In genomic region chr3:15798533-15799245, GRCh38 we compare ENCODE assay signal across 9 cellular contexts. TPM values are rescaled to one million over a fixed set of nuclear protein-coding genes. Genes with fewer than 3 reads are reported as not detected.
DNase-seq lines count a peak whose midpoint lies in the region; ATAC-seq and TF ChIP-seq lines count a peak whose summit lies in the region.
"Had no signal": no experiment of that assay in that cellular context is flagged by ENCODE, and none has a peak within 500 bp of the region (broad histone marks: within the 10 kb centered on the region; RNA-seq: fewer than 3 reads in every experiment).

No MANE protein-coding gene starts in this region.

- intact Hi-C loops in activated T-helper 1 cell treated with anti-CD3 and anti-CD28 coated beads, Interleukin-12 subunit alpha, Interleukin-12 subunit beta, Interleukin-2, Interleukin-4 antibody, amounts not matched to agents 30 ng/mL and 10 ng/mL and 1 ng/mL, durations not matched to agents 14 hours and 24 hours and 36 hours (cut with micrococcal nuclease) = loop anchor here (1.0 to 10.0 kb wide), 9 partner anchors 14 to 591 kb away; partner anchors contain the start of genes CAPN7, DPH3 and OXNAD1

- CTCF ChIA-PET in activated CD8-positive, alpha-beta memory T cell treated with anti-CD3 and anti-CD28 coated beads, Interleukin-2, amount 10 ng/mL, durations not matched to agents 7 days and 5 days (lab: Charles Lee) = interaction anchor here (0.7 to 2.7 kb wide), 4 partner anchors 10 to 197 kb away, joined by 3 to 19 read pairs (median 5); partner anchors contain the start of genes BTD and HACL1

- no peak overlapping the region for H3K4me3 Mint-ChIP-seq in activated CD8-positive, alpha-beta memory T cell treated with anti-CD3 and anti-CD28 coated beads, Interleukin-2, amount 10 ng/mL, durations not matched to agents 7 days and 5 days
- no peak overlapping the region for H3K4me3 Mint-ChIP-seq in activated T-helper 1 cell treated with anti-CD3 and anti-CD28 coated beads, Interleukin-12 subunit alpha, Interleukin-12 subunit beta, Interleukin-2, Interleukin-4 antibody, amounts not matched to agents 30 ng/mL and 10 ng/mL and 1 ng/mL, durations not matched to agents 14 hours and 24 hours and 36 hours
- H3K4me3 Mint-ChIP-seq in type B pancreatic cell = peak overlapping the region; percentile 57

- H3K4me3 ChIP-seq in mesenchymal stem cell (ENCODE audit: insufficient read depth in 1 of 2, low read depth in 1 of 2, low read length in 2 of 2) = peak overlapping the region in 1 of 2 experiments; percentile 89

- no peak overlapping the region for H3K4me2 ChIP-seq in mesenchymal stem cell (ENCODE audit: low read length, poor library complexity, severe bottlenecking)

- WGBS in mesenchymal stem cell = 4% methylated on average over 2 of the region's 2 CpGs

- H3K79me1 ChIP-seq in mesenchymal stem cell (replicated peaks; ENCODE audit: low read length, poor library complexity, severe bottlenecking) = no peaks in the 10 kb centered on the region

- H3K9me3 ChIP-seq in mesenchymal stem cell (ENCODE audit: control insufficient read depth, low read length) = no peaks in the 10 kb centered on the region

- peaks cover 0 to 4% of the 10 kb centered on the region in 2 experiments for H3K36me3 ChIP-seq in mesenchymal stem cell (ENCODE audit: control insufficient read depth in 1 of 2, insufficient read depth in 2 of 2, low read depth in 1 of 2, low read length in 2 of 2)

- H3K14ac ChIP-seq in mesenchymal stem cell (ENCODE audit: low read length in 2 of 2) = no peak overlapping the region

- H3K36me3 Mint-ChIP-seq in activated CD8-positive, alpha-beta memory T cell treated with anti-CD3 and anti-CD28 coated beads, Interleukin-2, amount 10 ng/mL, durations not matched to agents 7 days and 5 days = peaks cover 38% of the 10 kb centered on the region
- H3K36me3 Mint-ChIP-seq in activated T-helper 1 cell treated with anti-CD3 and anti-CD28 coated beads, Interleukin-12 subunit alpha, Interleukin-12 subunit beta, Interleukin-2, Interleukin-4 antibody, amounts not matched to agents 30 ng/mL and 10 ng/mL and 1 ng/mL, durations not matched to agents 14 hours and 24 hours and 36 hours (ENCODE audit: low read depth) = peaks cover 16% of the 10 kb centered on the region
- peaks cover 8% of the 10 kb centered on the region for H3K36me3 Mint-ChIP-seq in type B pancreatic cell

- peak overlapping the region; percentile 65 for H3K27ac ChIP-seq in mesenchymal stem cell (ENCODE audit: low read length, poor library complexity, severe bottlenecking)

- no peak overlapping the region for H2BK120ac ChIP-seq in mesenchymal stem cell (ENCODE audit: low read depth, low read length)

- H3K27ac Mint-ChIP-seq in activated CD8-positive, alpha-beta memory T cell treated with anti-CD3 and anti-CD28 coated beads, Interleukin-2, amount 10 ng/mL, durations not matched to agents 7 days and 5 days = peak overlapping the region; percentile 79
- H3K27ac Mint-ChIP-seq in activated T-helper 1 cell treated with anti-CD3 and anti-CD28 coated beads, Interleukin-12 subunit alpha, Interleukin-12 subunit beta, Interleukin-2, Interleukin-4 antibody, amounts not matched to agents 30 ng/mL and 10 ng/mL and 1 ng/mL, durations not matched to agents 14 hours and 24 hours and 36 hours = peak overlapping the region; percentile 72
- H3K27ac Mint-ChIP-seq in type B pancreatic cell = no peak overlapping the region

- no peaks in the 10 kb centered on the region for H3K27me3 Mint-ChIP-seq in activated CD8-positive, alpha-beta memory T cell treated with anti-CD3 and anti-CD28 coated beads, Interleukin-2, amount 10 ng/mL, durations not matched to agents 7 days and 5 days
- H3K27me3 Mint-ChIP-seq in activated T-helper 1 cell treated with anti-CD3 and anti-CD28 coated beads, Interleukin-12 subunit alpha, Interleukin-12 subunit beta, Interleukin-2, Interleukin-4 antibody, amounts not matched to agents 30 ng/mL and 10 ng/mL and 1 ng/mL, durations not matched to agents 14 hours and 24 hours and 36 hours (ENCODE audit: insufficient read depth) = no peaks in the 10 kb centered on the region
- no peaks in the 10 kb centered on the region for H3K27me3 Mint-ChIP-seq in type B pancreatic cell

- H4K8ac ChIP-seq in mesenchymal stem cell (ENCODE audit: low read length) = no peak overlapping the region

- ATAC-seq in activated CD8-positive, alpha-beta memory T cell treated with anti-CD3 and anti-CD28 coated beads, Interleukin-2, amount 10 ng/mL, durations not matched to agents 7 days and 5 days = no peak
- no peak for ATAC-seq in HG03439 (IDR thresholded peaks at IDR 0.05; ENCODE audit: unreplicated experiment)

- no peak overlapping the region for H2BK15ac ChIP-seq in mesenchymal stem cell (ENCODE audit: low read depth, poor library complexity, severe bottlenecking)

- H3K23ac ChIP-seq in mesenchymal stem cell (ENCODE audit: low read length in 2 of 2) = no peak overlapping the region

- no peak overlapping the region for H3K4ac ChIP-seq in mesenchymal stem cell (ENCODE audit: low read depth in 1 of 2, low read length in 2 of 2)

- no peak overlapping the region for H4K91ac ChIP-seq in mesenchymal stem cell (ENCODE audit: low read length)

- no peak for TF ChIP-seq CTCF in type B pancreatic cell (conservative IDR thresholded peaks at IDR 0.05)

- peaks cover 70% of the 10 kb centered on the region for H3K4me1 Mint-ChIP-seq in activated CD8-positive, alpha-beta memory T cell treated with anti-CD3 and anti-CD28 coated beads, Interleukin-2, amount 10 ng/mL, durations not matched to agents 7 days and 5 days
- H3K4me1 Mint-ChIP-seq in activated T-helper 1 cell treated with anti-CD3 and anti-CD28 coated beads, Interleukin-12 subunit alpha, Interleukin-12 subunit beta, Interleukin-2, Interleukin-4 antibody, amounts not matched to agents 30 ng/mL and 10 ng/mL and 1 ng/mL, durations not matched to agents 14 hours and 24 hours and 36 hours (ENCODE audit: low read depth) = peaks cover 91% of the 10 kb centered on the region
- H3K4me1 Mint-ChIP-seq in type B pancreatic cell (ENCODE audit: unreplicated experiment) = peaks cover 45% of the 10 kb centered on the region

- H3K4me1 ChIP-seq in mesenchymal stem cell (ENCODE audit: control insufficient read depth, insufficient read depth, low read depth, low read length) = no peaks in the 10 kb centered on the region

- H3K9me3 Mint-ChIP-seq in activated CD8-positive, alpha-beta memory T cell treated with anti-CD3 and anti-CD28 coated beads, Interleukin-2, amount 10 ng/mL, durations not matched to agents 7 days and 5 days (ENCODE audit: low read depth) = peaks cover 5% of the 10 kb centered on the region
- H3K9me3 Mint-ChIP-seq in activated T-helper 1 cell treated with anti-CD3 and anti-CD28 coated beads, Interleukin-12 subunit alpha, Interleukin-12 subunit beta, Interleukin-2, Interleukin-4 antibody, amounts not matched to agents 30 ng/mL and 10 ng/mL and 1 ng/mL, durations not matched to agents 14 hours and 24 hours and 36 hours = peaks cover 9% of the 10 kb centered on the region
- no peaks in the 10 kb centered on the region for H3K9me3 Mint-ChIP-seq in type B pancreatic cell

- no peak overlapping the region for H2AK5ac ChIP-seq in mesenchymal stem cell (ENCODE audit: low read length, severe bottlenecking)

- H3K18ac ChIP-seq in mesenchymal stem cell (ENCODE audit: low read depth in 1 of 2, low read length in 2 of 2) = no peak overlapping the region

- H3K9ac ChIP-seq in mesenchymal stem cell (ENCODE audit: low read length) = peak overlapping the region; percentile 99
- H3K9ac ChIP-seq: parathyroid adenoma had no signal

- no peak overlapping the region for H2AFZ ChIP-seq in mesenchymal stem cell (ENCODE audit: low read depth, low read length)
- H2AFZ ChIP-seq: parathyroid adenoma had no signal

- DNase-seq in activated CD8-positive, alpha-beta memory T cell treated with anti-CD3 and anti-CD28 coated beads, Interleukin-2, amount 10 ng/mL, durations not matched to agents 7 days and 5 days = no peak
- no peak for DNase-seq in activated CD8-positive, alpha-beta memory T cell treated with anti-CD3 and anti-CD28 coated beads, Interleukin-2, amount 50 U/mL, for 48 hours
- DNase-seq in activated T-helper 1 cell treated with anti-CD3 and anti-CD28 coated beads, Interleukin-12 subunit alpha, Interleukin-12 subunit beta, Interleukin-2, Interleukin-4 antibody, amounts not matched to agents 30 ng/mL and 10 ng/mL and 1 ng/mL, durations not matched to agents 14 hours and 24 hours and 36 hours (ENCODE audit: low spot score) = no peak
- DNase-seq in mesenchymal stem cell (no peak), type B pancreatic cell (ENCODE audit: extremely low spot score, unreplicated experiment) (no peak), NCI-H774 (lab: John Stamatoyannopoulos, UW) (no peak)
- DNase-seq in activated CD4-positive, CD25-positive, alpha-beta regulatory T cell (lab: John Stamatoyannopoulos, UW) = no peak

- no peak overlapping the region for H2BK12ac ChIP-seq in mesenchymal stem cell (ENCODE audit: low read length in 2 of 2)

- H3K27me3 ChIP-seq in mesenchymal stem cell (ENCODE audit: control insufficient read depth in 1 of 2, insufficient read depth in 1 of 2, low read length in 2 of 2) = no peaks in the 10 kb centered on the region

- no peak overlapping the region for H2BK5ac ChIP-seq in mesenchymal stem cell (ENCODE audit: low read depth, low read length, poor library complexity, severe bottlenecking)

RNA-seq across cellular contexts. Expression of gene ANKRD28, which starts 0.9 kb away (rescaled TPM):
- total RNA-seq in activated CD8-positive, alpha-beta memory T cell treated with anti-CD3 and anti-CD28 coated beads, Interleukin-2, amount 10 ng/mL, durations not matched to agents 7 days and 5 days = 10 to 100 TPM; 56.3 to 73.6 TPM
- total RNA-seq in activated T-helper 1 cell treated with anti-CD3 and anti-CD28 coated beads, Interleukin-12 subunit alpha, Interleukin-12 subunit beta, Interleukin-2, Interleukin-4 antibody, amounts not matched to agents 30 ng/mL and 10 ng/mL and 1 ng/mL, durations not matched to agents 14 hours and 24 hours and 36 hours = 39.6 and 42.9 TPM in 2 replicates
- polyA plus RNA-seq in mesenchymal stem cell (2013, experiment 1 of 2) = 38.8 TPM
- polyA plus RNA-seq in mesenchymal stem cell (2013, experiment 2 of 2) = 42.1 TPM
- total RNA-seq in type B pancreatic cell (ENCODE audit: low replicate concordance) = 32.1 and 44.3 TPM in 2 replicates
